ENCODE assay signal across 17 cellular contexts in genomic region chr20:50248104-50248631, GRCh38. TPM values are rescaled to one million over a fixed set of nuclear protein-coding genes. Genes with fewer than 3 reads are reported as not detected.
DNase-seq lines count a peak whose midpoint lies in the region; ATAC-seq and TF ChIP-seq lines count a peak whose summit lies in the region.
"Had no signal": no experiment of that assay in that cellular context is flagged by ENCODE, and none has a peak within 500 bp of the region (broad histone marks: within the 10 kb centered on the region; RNA-seq: fewer than 3 reads in every experiment).

No MANE protein-coding gene starts in this region.

- H3K36me3 ChIP-seq in RWPE2 (ENCODE audit: low read depth) = no peaks in the 10 kb centered on the region
- H3K36me3 ChIP-seq: heart left ventricle, right atrium auricular region had no signal

- no peaks in the 10 kb centered on the region for H3K36me3 Mint-ChIP-seq in activated naive CD8-positive, alpha-beta T cell treated with anti-CD3 and anti-CD28 coated beads for 36 hours
- H3K36me3 Mint-ChIP-seq: CD8-positive, alpha-beta T cell had no signal

- peaks cover 13% of the 10 kb centered on the region for H3K4me1 ChIP-seq in RWPE2 (ENCODE audit: insufficient read depth, poor library complexity, severe bottlenecking)
- H3K4me1 ChIP-seq: heart left ventricle, right atrium auricular region had no signal

- H3K9me3 ChIP-seq in RWPE2 (ENCODE audit: severe bottlenecking) = no peaks in the 10 kb centered on the region
- H3K9me3 ChIP-seq: heart left ventricle, right atrium auricular region had no signal

- H3K4me3 ChIP-seq in RWPE2 (ENCODE audit: severe bottlenecking) (no peak overlapping the region), fibroblast of villous mesenchyme (ENCODE audit: low read depth, low read length) (no peak overlapping the region), skin epidermis (no peak overlapping the region)
- H3K4me3 ChIP-seq: heart left ventricle, right atrium auricular region had no signal

- H3K27ac Mint-ChIP-seq in activated naive CD8-positive, alpha-beta T cell treated with anti-CD3 and anti-CD28 coated beads for 36 hours = no peak overlapping the region
- H3K27ac Mint-ChIP-seq: activated naive CD4-positive, alpha-beta T cell treated with anti-CD3 and anti-CD28 coated beads for 36 hours; CD8-positive, alpha-beta T cell had no signal

- H3K9me3 Mint-ChIP-seq in activated naive CD8-positive, alpha-beta T cell treated with anti-CD3 and anti-CD28 coated beads for 36 hours = no peaks in the 10 kb centered on the region
- H3K9me3 Mint-ChIP-seq: activated naive CD4-positive, alpha-beta T cell treated with anti-CD3 and anti-CD28 coated beads for 36 hours; CD8-positive, alpha-beta T cell had no signal

- H3K4me3 Mint-ChIP-seq in activated naive CD8-positive, alpha-beta T cell treated with anti-CD3 and anti-CD28 coated beads for 36 hours = no peak overlapping the region
- H3K4me3 Mint-ChIP-seq: activated naive CD4-positive, alpha-beta T cell treated with anti-CD3 and anti-CD28 coated beads for 36 hours; CD8-positive, alpha-beta T cell had no signal

- TF ChIP-seq CTCF in RWPE2 (IDR thresholded peaks at IDR 0.05; ENCODE audit: poor library complexity, severe bottlenecking) = no peak
- TF ChIP-seq CTCF in fibroblast of villous mesenchyme (IDR thresholded peaks at IDR 0.05; ENCODE audit: insufficient read depth, low read depth, low read length) = no peak
- no peak for TF ChIP-seq CTCF in GM13977 (IDR thresholded peaks at IDR 0.05; ENCODE audit: extremely low read depth, insufficient read depth, missing control alignments)

- DNase-seq in ELF-1 (ENCODE audit: low read depth, low spot score) (peak; percentile 36), RWPE2 (ENCODE audit: low spot score) (no peak), fibroblast of villous mesenchyme (ENCODE audit: low read depth) (peak; percentile 70), activated gamma-delta T cell (lab: John Stamatoyannopoulos, UW) (no peak), GM13977 (ENCODE audit: low spot score) (no peak), 8988T (no peak)
- no peak for DNase-seq in activated naive CD8-positive, alpha-beta T cell treated with anti-CD3 and anti-CD28 coated beads for 36 hours
- DNase-seq: activated CD4-positive, alpha-beta T cell treated with anti-CD3 and anti-CD28 coated beads, Interleukin-2, amount 50 U/mL, for 1 hour; activated naive CD4-positive, alpha-beta T cell treated with anti-CD3 and anti-CD28 coated beads for 36 hours; CD8-positive, alpha-beta T cell; cortex of kidney; midbrain; NCI-H524 treated with DMSO at 0.1 percent for 48 hours had no signal

- in situ Hi-C loops in GM13977 (cut with MboI; ENCODE audit: low pct_unique_long_range_greater_than_20kb, low sequenced_read_pairs, unreplicated experiment) = no loop called here

- H3K4me1 Mint-ChIP-seq in activated naive CD8-positive, alpha-beta T cell treated with anti-CD3 and anti-CD28 coated beads for 36 hours = no peaks in the 10 kb centered on the region

- no peak overlapping the region for H3K27ac ChIP-seq in RWPE2 (ENCODE audit: poor library complexity, severe bottlenecking)
- peak overlapping the region in 20 of 21 experiments; percentile 62 to 91 (median 82) for H3K27ac ChIP-seq in skin epidermis
- H3K27ac ChIP-seq: heart left ventricle, right atrium auricular region had no signal

- H3K27me3 ChIP-seq in RWPE2 (ENCODE audit: insufficient read depth, poor library complexity, severe bottlenecking) = no peaks in the 10 kb centered on the region
- H3K27me3 ChIP-seq: right atrium auricular region had no signal

- H3K27me3 Mint-ChIP-seq in activated naive CD8-positive, alpha-beta T cell treated with anti-CD3 and anti-CD28 coated beads for 36 hours = no peaks in the 10 kb centered on the region

- 0 out of 3 replicates have a peak, but pooled peaks have one; percentile 15 for ATAC-seq in RWPE2 (ENCODE audit: low read depth)
- ATAC-seq: CD8-positive, alpha-beta T cell; HCT116; heart left ventricle had no signal

RNA-seq across cellular contexts. Expression of gene CEBPB, which starts 57.5 kb away (rescaled TPM):
- total RNA-seq in fibroblast of villous mesenchyme = 70.4 and 71.5 TPM in 2 replicates
- total RNA-seq in activated naive CD8-positive, alpha-beta T cell treated with anti-CD3 and anti-CD28 coated beads for 36 hours = 10 to 100 TPM; 36.4 to 37.7 TPM

Comparison
In these comparisons a context has a peak if more than half of its experiments do, and no peak if none do; other contexts are left out.
1. DNase-seq: peak in ELF-1 (single experiment) and fibroblast of villous mesenchyme (single experiment); none in RWPE2 (single experiment), activated gamma-delta T cell (single experiment), activated naive CD8-positive, alpha-beta T cell treated with anti-CD3 and anti-CD28 coated beads for 36 hours (single experiment), GM13977 (single experiment) and 8988T (single experiment).